ENCODE assay signal across 1 cellular context in the genomic region with DNA sequence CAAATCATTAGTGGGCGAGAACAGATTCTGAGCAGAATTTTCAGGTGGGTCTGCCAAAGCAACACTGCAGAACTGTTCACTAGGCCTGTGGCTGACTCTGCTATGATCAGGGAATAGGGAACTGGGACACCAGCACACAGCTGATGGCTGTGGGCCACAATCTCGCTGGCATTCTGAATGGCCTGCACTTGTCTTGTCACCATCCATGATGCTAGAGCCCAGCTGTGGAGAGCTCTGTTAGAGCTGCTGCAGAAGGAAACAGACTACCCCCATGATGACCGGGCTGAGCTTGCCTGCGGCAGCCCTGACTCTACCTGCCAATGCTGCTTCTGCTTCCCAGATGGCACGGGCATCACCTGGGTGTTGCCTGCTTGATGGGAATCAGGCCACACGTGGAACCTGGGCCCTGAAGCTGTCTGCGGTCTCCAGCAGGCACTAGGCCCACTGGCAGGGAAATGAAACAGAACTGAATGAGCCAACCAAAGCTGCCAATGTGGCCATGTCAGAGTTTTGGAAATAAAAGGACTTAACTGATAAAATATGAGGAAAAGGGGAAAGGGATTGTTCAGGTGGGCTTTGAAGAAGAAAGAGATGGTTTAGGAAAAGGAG.
TF ChIP-seq lines count a peak whose summit lies in the region.

No MANE protein-coding gene starts in this region.

TF ChIP-seq in H1, 55 proteins besides CTCF, POLR2A, EP300 and RAD21:
- TF ChIP-seq JUND (IDR thresholded peaks at IDR 0.05; ENCODE audit: low read length) (no peak), TAF7 (optimal IDR thresholded peaks at IDR 0.05; ENCODE audit: borderline replicate concordance, low read depth, low read length) (no peak), SP1 (IDR thresholded peaks at IDR 0.05; ENCODE audit: low read depth, low read length) (no peak), SRF (IDR thresholded peaks at IDR 0.05; ENCODE audit: low read depth, low read length) (no peak), HDAC6 (IDR thresholded peaks at IDR 0.05; ENCODE audit: low read depth, low read length) (no peak), NANOG (IDR thresholded peaks at IDR 0.05; ENCODE audit: insufficient read depth, low read depth, low read length, poor library complexity, severe bottlenecking) (no peak), CHD2 (IDR thresholded peaks at IDR 0.05; ENCODE audit: low read length) (no peak), CREB1 (IDR thresholded peaks at IDR 0.05) (no peak), KDM1A (IDR thresholded peaks at IDR 0.05; ENCODE audit: borderline replicate concordance, low read length) (no peak), KDM5A (IDR thresholded peaks at IDR 0.05; ENCODE audit: low read length) (no peak), CTBP2 (IDR thresholded peaks at IDR 0.05; ENCODE audit: borderline replicate concordance, insufficient read depth, insufficient read length, low read length) (no peak), SUZ12 (IDR thresholded peaks at IDR 0.05; ENCODE audit: low read length) (no peak)
- TF ChIP-seq, protein P1, sequence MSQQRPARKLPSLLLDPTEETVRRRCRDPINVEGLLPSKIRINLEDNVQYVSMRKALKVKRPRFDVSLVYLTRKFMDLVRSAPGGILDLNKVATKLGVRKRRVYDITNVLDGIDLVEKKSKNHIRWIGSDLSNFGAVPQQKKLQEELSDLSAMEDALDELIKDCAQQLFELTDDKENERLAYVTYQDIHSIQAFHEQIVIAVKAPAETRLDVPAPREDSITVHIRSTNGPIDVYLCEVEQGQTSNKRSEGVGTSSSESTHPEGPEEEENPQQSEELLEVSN (IDR thresholded peaks at IDR 0.05): no peak
